In the genomic region with DNA sequence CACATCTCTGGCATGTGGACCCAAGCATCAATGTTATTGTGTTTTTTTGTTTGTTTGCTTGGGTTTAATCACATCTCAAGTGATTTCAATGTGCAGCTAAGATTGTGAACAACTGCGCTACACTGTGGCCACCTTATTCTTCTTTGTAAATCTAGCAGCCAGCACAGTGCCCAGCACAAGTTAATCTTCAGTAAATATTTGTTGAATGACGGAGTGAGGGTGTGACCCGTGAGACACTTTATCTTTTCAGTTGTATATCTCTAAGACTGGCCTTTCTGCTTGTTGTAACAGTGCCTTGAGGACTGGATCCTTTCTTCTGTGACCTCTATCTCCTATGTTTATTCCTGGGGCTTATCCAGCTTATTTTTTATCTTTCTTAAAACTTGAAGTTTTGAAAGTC, we compare ENCODE assay signal across 15 cellular contexts. TPM values are rescaled to one million over a fixed set of nuclear protein-coding genes. Genes with fewer than 3 reads are reported as not detected.
DNase-seq lines count a peak whose midpoint lies in the region; ATAC-seq and TF ChIP-seq lines count a peak whose summit lies in the region.
"Had no signal": no experiment of that assay in that cellular context is flagged by ENCODE, and none has a peak within 500 bp of the region (broad histone marks: within the 10 kb centered on the region; RNA-seq: fewer than 3 reads in every experiment).

No MANE protein-coding gene starts in this region.

- H2AK9ac ChIP-seq in IMR-90 (replicated peaks; ENCODE audit: low read depth, low read length, poor library complexity): no peak overlapping the region

- H3K9me3 ChIP-seq in Caco-2 (no peaks in the 10 kb centered on the region), IMR-90 (ENCODE audit: control insufficient read depth, insufficient read depth, low read length) (no peaks in the 10 kb centered on the region), endodermal cell (ENCODE audit: control insufficient read depth, low read length) (no peaks in the 10 kb centered on the region), osteoblast (ENCODE audit: low read depth, low read length) (no peaks in the 10 kb centered on the region)
- H3K9me3 ChIP-seq in CD4-positive, alpha-beta T cell (ENCODE audit: control insufficient read depth, low read length): no peaks in the 10 kb centered on the region

- H3K9ac ChIP-seq in IMR-90 (ENCODE audit: low read depth, low read length): no peak overlapping the region
- H3K9ac ChIP-seq in endodermal cell (ENCODE audit: extremely low read depth, low read length, poor library complexity, severe bottlenecking): peak overlapping the region; percentile 52

- H3K4me3 Mint-ChIP-seq in Caco-2 (ENCODE audit: unreplicated experiment) (peak overlapping the region; percentile 30), endodermal cell (no peak overlapping the region)
- no peak overlapping the region for H3K4me3 Mint-ChIP-seq in natural killer cell treated with Interleukin-12 subunit alpha and Interleukin-12 subunit beta and Interleukin-15 and Interleukin-18, amount 100 ng/mL, for 72 hours
- H3K4me3 Mint-ChIP-seq in CD4-positive, alpha-beta T cell: no peak overlapping the region
- H3K4me3 Mint-ChIP-seq: activated CD8-positive, alpha-beta T cell treated with anti-CD3 and anti-CD28 coated beads, Interleukin-2, amount 10 ng/mL, durations not matched to agents 7 days and 5 days; central memory CD8-positive, alpha-beta T cell; nephron progenitor cell; T-cell; WTC11 had no signal

- no peaks in the 10 kb centered on the region for H4K20me1 ChIP-seq in IMR-90 (ENCODE audit: insufficient read depth, low read length)
- H4K20me1 ChIP-seq in osteoblast (ENCODE audit: insufficient read depth, low read length): no peaks in the 10 kb centered on the region

- H2BK20ac ChIP-seq in IMR-90 (ENCODE audit: low read depth, low read length): no peak overlapping the region

- H3K27ac ChIP-seq in IMR-90 (ENCODE audit: insufficient read depth, low read length) (no peak overlapping the region), endodermal cell (ENCODE audit: low read depth, low read length) (no peak overlapping the region), osteoblast (ENCODE audit: low read depth, low read length) (no peak overlapping the region)
- no peak overlapping the region for H3K27ac ChIP-seq in CD4-positive, alpha-beta T cell (ENCODE audit: low read depth, low read length)

- H2BK120ac ChIP-seq in IMR-90 (ENCODE audit: low read depth, low read length): no peak overlapping the region

- ATAC-seq in IMR-90 (ENCODE audit: low read depth) (peak; percentile 28), GM21381 (IDR thresholded peaks at IDR 0.05; ENCODE audit: unreplicated experiment) (no peak)
- ATAC-seq in natural killer cell treated with Interleukin-12 subunit alpha and Interleukin-12 subunit beta and Interleukin-15 and Interleukin-18, amount 100 ng/mL, for 72 hours: no peak
- ATAC-seq in CD4-positive, alpha-beta T cell (ENCODE audit: poor library complexity): no peak
- ATAC-seq: activated CD8-positive, alpha-beta T cell treated with anti-CD3 and anti-CD28 coated beads, Interleukin-2, amount 10 ng/mL, durations not matched to agents 7 days and 5 days; T-cell; WTC11 had no signal

- TF ChIP-seq POLR2A in IMR-90 (IDR thresholded peaks at IDR 0.05; ENCODE audit: low read depth, low read length): no peak

- H3K27me3 ChIP-seq in Caco-2 (replicated peaks; ENCODE audit: control insufficient read depth, insufficient read depth, low read length): no peaks in the 10 kb centered on the region
- H3K27me3 ChIP-seq in IMR-90 (ENCODE audit: control insufficient read depth, insufficient read depth, low read length): no peaks in the 10 kb centered on the region
- H3K27me3 ChIP-seq in endodermal cell (ENCODE audit: control insufficient read depth, insufficient read depth, low read length, poor library complexity, severe bottlenecking): no peaks in the 10 kb centered on the region
- H3K27me3 ChIP-seq in osteoblast (ENCODE audit: insufficient read depth, low read length): no peaks in the 10 kb centered on the region
- H3K27me3 ChIP-seq in CD4-positive, alpha-beta T cell (ENCODE audit: control insufficient read depth, insufficient read depth, low read length): peaks cover 27% of the 10 kb centered on the region

- H3K4me3 ChIP-seq in Caco-2 (ENCODE audit: low read depth, low read length) (no peak overlapping the region), IMR-90 (ENCODE audit: insufficient read depth, low read depth, low read length) (no peak overlapping the region), endodermal cell (ENCODE audit: low read length) (no peak overlapping the region), osteoblast (ENCODE audit: insufficient read depth, low read length) (no peak overlapping the region)

- dilution Hi-C loops in IMR-90 (cut with HindIII; ENCODE audit: low sequenced_read_pairs, unreplicated experiment): no loop called here

- H3K4me1 ChIP-seq in Caco-2 (peaks cover 51% of the 10 kb centered on the region), IMR-90 (ENCODE audit: control insufficient read depth, insufficient read depth, low read length) (peaks cover 9% of the 10 kb centered on the region), endodermal cell (ENCODE audit: control insufficient read depth, insufficient read depth, low read length) (peaks cover 29% of the 10 kb centered on the region), osteoblast (ENCODE audit: insufficient read depth, low read length) (peaks cover 26% of the 10 kb centered on the region)

- no peak overlapping the region for H3K4ac ChIP-seq in IMR-90 (ENCODE audit: low read depth, low read length)

- H3K27ac Mint-ChIP-seq in Caco-2 (ENCODE audit: unreplicated experiment) (peak overlapping the region; percentile 45), endodermal cell (peak overlapping the region; percentile 93)
- H3K27ac Mint-ChIP-seq in natural killer cell treated with Interleukin-12 subunit alpha and Interleukin-12 subunit beta and Interleukin-15 and Interleukin-18, amount 100 ng/mL, for 72 hours: no peak overlapping the region
- H3K27ac Mint-ChIP-seq in CD4-positive, alpha-beta T cell: no peak overlapping the region
- H3K27ac Mint-ChIP-seq: activated CD8-positive, alpha-beta T cell treated with anti-CD3 and anti-CD28 coated beads, Interleukin-2, amount 10 ng/mL, durations not matched to agents 7 days and 5 days; nephron progenitor cell; T-cell; WTC11 had no signal

- peaks cover 8% of the 10 kb centered on the region for H3K9me1 ChIP-seq in IMR-90 (ENCODE audit: insufficient read depth, low read length)

- H3K4me1 Mint-ChIP-seq in Caco-2 (ENCODE audit: low read depth, unreplicated experiment): peaks cover 43% of the 10 kb centered on the region
- peaks cover 55% of the 10 kb centered on the region for H3K4me1 Mint-ChIP-seq in endodermal cell
- H3K4me1 Mint-ChIP-seq in natural killer cell treated with Interleukin-12 subunit alpha and Interleukin-12 subunit beta and Interleukin-15 and Interleukin-18, amount 100 ng/mL, for 72 hours (ENCODE audit: low read depth in 2 of 2): peaks cover 2 to 3% of the 10 kb centered on the region in 2 donors
- H3K4me1 Mint-ChIP-seq in CD4-positive, alpha-beta T cell (ENCODE audit: low read depth): peaks cover 4% of the 10 kb centered on the region
- H3K4me1 Mint-ChIP-seq: central memory CD8-positive, alpha-beta T cell had no signal

- no peaks in the 10 kb centered on the region for H3K27me3 Mint-ChIP-seq in Caco-2 (ENCODE audit: insufficient read depth, unreplicated experiment)
- H3K27me3 Mint-ChIP-seq in endodermal cell (ENCODE audit: insufficient read depth): peaks cover 3% of the 10 kb centered on the region
- H3K27me3 Mint-ChIP-seq in natural killer cell treated with Interleukin-12 subunit alpha and Interleukin-12 subunit beta and Interleukin-15 and Interleukin-18, amount 100 ng/mL, for 72 hours: peaks cover 21 to 45% of the 10 kb centered on the region in 2 donors
- H3K27me3 Mint-ChIP-seq in CD4-positive, alpha-beta T cell: peaks cover 87% of the 10 kb centered on the region

- DNase-seq in Caco-2: peak; percentile 83 to 84
- no peak for DNase-seq in IMR-90
- no peak for DNase-seq in endodermal cell
- DNase-seq in osteoblast (ENCODE audit: insufficient read length, low spot score, missing footprints): peak; percentile 79
- DNase-seq in DMS 273 (lab: John Stamatoyannopoulos, UW; ENCODE audit: unreplicated experiment): no peak
- no peak for DNase-seq in natural killer cell treated with Interleukin-12 subunit alpha and Interleukin-12 subunit beta and Interleukin-15 and Interleukin-18, amount 100 ng/mL, for 72 hours (ENCODE audit: low spot score)
- DNase-seq in CD4-positive, alpha-beta T cell: no peak
- DNase-seq: activated CD8-positive, alpha-beta T cell treated with anti-CD3 and anti-CD28 coated beads, Interleukin-2, amount 10 ng/mL, durations not matched to agents 7 days and 5 days; effector memory CD4-positive, alpha-beta T cell; nephron progenitor cell; RPMI8226; T-cell had no signal

- H2AFZ ChIP-seq in IMR-90 (replicated peaks; ENCODE audit: low read length, poor library complexity) (no peak overlapping the region), osteoblast (ENCODE audit: low read length) (no peak overlapping the region)

- no peak overlapping the region for H4K5ac ChIP-seq in IMR-90 (ENCODE audit: low read depth, low read length)

- H3K36me3 Mint-ChIP-seq in Caco-2 (ENCODE audit: insufficient read depth, unreplicated experiment): no peaks in the 10 kb centered on the region
- H3K36me3 Mint-ChIP-seq in endodermal cell (ENCODE audit: low read depth): no peaks in the 10 kb centered on the region
- no peaks in the 10 kb centered on the region for H3K36me3 Mint-ChIP-seq in natural killer cell treated with Interleukin-12 subunit alpha and Interleukin-12 subunit beta and Interleukin-15 and Interleukin-18, amount 100 ng/mL, for 72 hours
- H3K36me3 Mint-ChIP-seq in CD4-positive, alpha-beta T cell (ENCODE audit: low read depth): no peaks in the 10 kb centered on the region
- H3K36me3 Mint-ChIP-seq: T-cell, WTC11 had no signal

- no peak overlapping the region for H2AK5ac ChIP-seq in IMR-90 (ENCODE audit: low read depth, low read length)

- no peak for TF ChIP-seq RAD21 in IMR-90 (IDR thresholded peaks at IDR 0.05; ENCODE audit: low read length)

- H4K91ac ChIP-seq in IMR-90 (ENCODE audit: insufficient read depth, low read depth, low read length): no peak overlapping the region

- H2BK5ac ChIP-seq in IMR-90 (ENCODE audit: low read depth, low read length, poor library complexity, severe bottlenecking): no peak overlapping the region

- no peak overlapping the region for H3K56ac ChIP-seq in IMR-90 (ENCODE audit: extremely low read depth, insufficient read depth, low read length)

- CTCF ChIA-PET in Caco-2 (lab: Charles Lee) (interaction anchor here (0.6 to 1.8 kb wide), 6 partner anchors 9 to 186 kb away, joined by 3 to 11 read pairs (median 4); no protein-coding TSS in a partner anchor), IMR-90 (lab: Yijun Ruan, JAX) (interaction anchor here (2.3 kb wide), 1 partner anchor 123 kb away, joined by 5 read pairs; no protein-coding TSS in a partner anchor)
- CTCF ChIA-PET in CD4-positive, alpha-beta T cell (lab: Charles Lee): interaction anchor here (0.5 kb wide), 1 partner anchor 840 kb away, joined by 4 read pairs; no protein-coding TSS in a partner anchor

- TF ChIP-seq CTCF in Caco-2 (IDR thresholded peaks at IDR 0.05; ENCODE audit: insufficient read depth in 1 of 2, low read depth in 1 of 2, low read length in 1 of 2, severe bottlenecking in 1 of 2, unreplicated experiment in 1 of 2) (peak in 1 of 2 experiments; percentile 10), IMR-90 (conservative IDR thresholded peaks at IDR 0.05; ENCODE audit: low read depth, low read length) (no peak), endodermal cell (conservative IDR thresholded peaks at IDR 0.05) (no peak), osteoblast (IDR thresholded peaks at IDR 0.05; ENCODE audit: extremely low read depth, low read depth, low read length) (no peak)
- TF ChIP-seq CTCF in CD4-positive, alpha-beta T cell (IDR thresholded peaks at IDR 0.05): no peak

- H3K23ac ChIP-seq in IMR-90 (ENCODE audit: low read depth, low read length): no peak overlapping the region

- H3K36me3 ChIP-seq in Caco-2 (ENCODE audit: control insufficient read depth, insufficient read depth, low read length) (no peaks in the 10 kb centered on the region), IMR-90 (ENCODE audit: control insufficient read depth, insufficient read depth, low read length) (no peaks in the 10 kb centered on the region), endodermal cell (ENCODE audit: control insufficient read depth, insufficient read depth, low read length) (no peaks in the 10 kb centered on the region), osteoblast (ENCODE audit: insufficient read depth, low read length) (no peaks in the 10 kb centered on the region)

- H3K4me2 ChIP-seq in IMR-90 (ENCODE audit: low read depth, low read length) (no peak overlapping the region), osteoblast (ENCODE audit: insufficient read depth, low read length) (no peak overlapping the region)

- H2BK15ac ChIP-seq in IMR-90 (ENCODE audit: low read depth, low read length): 0 out of 3 replicates have a peak overlapping the region, but pooled peaks have one; percentile 4

- no peaks in the 10 kb centered on the region for H3K79me2 ChIP-seq in osteoblast (ENCODE audit: insufficient read depth, low read length)

- BruUV-seq in Caco-2 (replicated peaks; lab: Mats Ljungman, UMichigan) (no TSS peak), IMR-90 (replicated peaks; lab: Mats Ljungman, UMichigan) (no TSS peak)

- intact Hi-C loops in Caco-2 (cut with micrococcal nuclease; ENCODE audit: unreplicated experiment): loop anchor here (1.0 to 5.0 kb wide), 5 partner anchors 9 to 123 kb away; partner anchors contain the start of gene AMOTL1
- intact Hi-C loops in IMR-90 (cut with micrococcal nuclease): no loop called here
- intact Hi-C loops in CD4-positive, alpha-beta T cell (cut with DNase I, micrococcal nuclease): no loop called here

- in situ Hi-C loops in IMR-90 (cut with MboI; ENCODE audit: low sequenced_read_pairs): no loop called here

- H4K8ac ChIP-seq in IMR-90 (ENCODE audit: low read depth in 2 of 2, low read length in 2 of 2): no peak overlapping the region

- WGBS in IMR-90 (ENCODE audit: extremely low coverage in 2 of 2, insufficient read length in 1 of 2), 2 experiments: no CpG with 5 or more reads among the region's 3 CpGs
- 50 to 100% methylated on average over 1 to 3 of the region's 3 CpGs for WGBS in endodermal cell (ENCODE audit: insufficient coverage in 1 of 2, insufficient read length in 1 of 2), 2 experiments

- no peak overlapping the region for H3K18ac ChIP-seq in IMR-90 (ENCODE audit: low read depth, low read length)

- no peak overlapping the region for H3K14ac ChIP-seq in IMR-90 (replicated peaks; ENCODE audit: low read depth, low read length)

- no peaks in the 10 kb centered on the region for H3K9me3 Mint-ChIP-seq in Caco-2 (ENCODE audit: unreplicated experiment)
- no peaks in the 10 kb centered on the region for H3K9me3 Mint-ChIP-seq in endodermal cell
- no peaks in the 10 kb centered on the region for H3K9me3 Mint-ChIP-seq in natural killer cell treated with Interleukin-12 subunit alpha and Interleukin-12 subunit beta and Interleukin-15 and Interleukin-18, amount 100 ng/mL, for 72 hours
- H3K9me3 Mint-ChIP-seq in CD4-positive, alpha-beta T cell: no peaks in the 10 kb centered on the region
- H3K9me3 Mint-ChIP-seq: central memory CD8-positive, alpha-beta T cell; nephron progenitor cell; T-cell; WTC11 had no signal

- H3K79me1 ChIP-seq in IMR-90 (ENCODE audit: low read depth in 1 of 2, low read length in 2 of 2): no peaks in the 10 kb centered on the region

- POLR2A ChIA-PET in Caco-2 (lab: Charles Lee): interaction anchor here (1.2 to 2.0 kb wide), 2 partner anchors 22 to 109 kb away, joined by 3 to 9 read pairs; partner anchors contain the start of gene AMOTL1
- POLR2A ChIA-PET in IMR-90 (lab: Charles Lee; ENCODE audit: unreplicated experiment): no interaction called here
- POLR2A ChIA-PET in CD4-positive, alpha-beta T cell (lab: Charles Lee): no interaction called here

RNA-seq across cellular contexts. Expression of gene AMOTL1, which starts 21.4 kb away (rescaled TPM):
- total RNA-seq in Caco-2 (2022) (60.8 and 64.6 TPM in 2 replicates), IMR-90 (2012; rRNA removed) (49.5 and 58.6 TPM in 2 replicates), endodermal cell (10 to 100 TPM; 45.0 to 60.0 TPM), osteoblast (53.6 and 54.2 TPM in 2 replicates)
- 18.4 and 18.6 TPM in 2 replicates for polyA plus RNA-seq in IMR-90 (2012; rRNA removed)
- 7.3 and 11.0 TPM in 2 replicates for polyA plus RNA-seq in IMR-90 (2012; cell fraction: cytosol; rRNA removed)
- polyA plus RNA-seq in IMR-90 (2012; cell fraction: nucleus; rRNA removed; ENCODE audit: low replicate concordance): 12.2 and 20.9 TPM in 2 replicates
- 30.1 TPM for polyA plus RNA-seq in endodermal cell (2013, experiment 1 of 2)
- polyA plus RNA-seq in endodermal cell (2013, experiment 2 of 2): 33.0 TPM
- 1 to 10 TPM; 5.5 to 5.7 TPM for total RNA-seq in natural killer cell treated with Interleukin-12 subunit alpha and Interleukin-12 subunit beta and Interleukin-15 and Interleukin-18, amount 100 ng/mL, for 72 hours
- total RNA-seq in CD4-positive, alpha-beta T cell: under 1 TPM in 1 of 2 experiments, not detected in 1; 0.08 TPM

Comparison
In these comparisons a context has a peak if more than half of its experiments do, and no peak if none do; other contexts are left out.
1. DNase-seq: peak in Caco-2 (2 of 2) and osteoblast (single experiment); none in IMR-90 (single experiment), endodermal cell (single experiment), DMS 273 (single experiment), natural killer cell treated with Interleukin-12 subunit alpha and Interleukin-12 subunit beta and Interleukin-15 and Interleukin-18, amount 100 ng/mL, for 72 hours (single experiment) and CD4-positive, alpha-beta T cell (0 of 10).
2. H3K27ac Mint-ChIP-seq: peak in Caco-2 (single experiment) and endodermal cell (single experiment); none in natural killer cell treated with Interleukin-12 subunit alpha and Interleukin-12 subunit beta and Interleukin-15 and Interleukin-18, amount 100 ng/mL, for 72 hours (0 of 2) and CD4-positive, alpha-beta T cell (single experiment).
3. RNA of gene AMOTL1, which starts 21.4 kb away (total RNA-seq): 60.8 to 64.6 TPM in Caco-2, 45.0 to 60.0 TPM in endodermal cell, 53.6 to 54.2 TPM in osteoblast, 49.5 to 58.6 TPM in IMR-90 and 5.5 to 5.7 TPM in natural killer cell treated with Interleukin-12 subunit alpha and Interleukin-12 subunit beta and Interleukin-15 and Interleukin-18, amount 100 ng/mL, for 72 hours; 0.08 TPM in CD4-positive, alpha-beta T cell; every median in the first group is over 4 times any median in the second.